In genomic region chr17:49227436-49228261, GRCh38 we compare ENCODE assay signal across 8 cellular contexts. TPM values are rescaled to one million over a fixed set of nuclear protein-coding genes. Genes with fewer than 3 reads are reported as not detected.
A peak's percentile ranks its signal among the peaks of the same experiment; 100 is the strongest.
DNase-seq lines count a peak whose midpoint lies in the region; ATAC-seq and TF ChIP-seq lines count a peak whose summit lies in the region.

No MANE protein-coding gene starts in this region.

- no peaks in the 10 kb centered on the region for H4K20me1 ChIP-seq in GM23338 (replicated peaks; ENCODE audit: insufficient read depth)

- no peak overlapping the region for H2AFZ ChIP-seq in GM23338

- WGBS in lower leg skin, 2 donors: 19 to 21% methylated on average over 5 of the region's 5 CpGs

- no peak overlapping the region for H3K27ac Mint-ChIP-seq in GM23338

- TF ChIP-seq CTCF in AG10803 (conservative IDR thresholded peaks at IDR 0.05; ENCODE audit: low read length) (peak; percentile 88), GM23338 (conservative IDR thresholded peaks at IDR 0.05; ENCODE audit: low read depth in 2 of 2) (peak; percentile 80 to 95), choroid plexus epithelial cell (conservative IDR thresholded peaks at IDR 0.05; ENCODE audit: low read depth, low read length) (peak; percentile 87), lower leg skin (IDR thresholded peaks at IDR 0.05) (peak in 1 of 3 donors; percentile 31)

- no peaks in the 10 kb centered on the region for H3K9me3 Mint-ChIP-seq in GM23338

- H3K4me3 ChIP-seq in AG10803 (ENCODE audit: low read length) (no peak overlapping the region), GM23338 (no peak overlapping the region), choroid plexus epithelial cell (ENCODE audit: low read depth, low read length) (no peak overlapping the region), lower leg skin (ENCODE audit: low read depth, poor library complexity, severe bottlenecking) (no peak overlapping the region)

- H3K27me3 Mint-ChIP-seq in GM23338 (ENCODE audit: insufficient read depth, low read depth, poor library complexity): peaks cover 80% of the 10 kb centered on the region

- DNase-seq in AG10803 (ENCODE audit: low read depth): peak; percentile 58
- peak; percentile 88 for DNase-seq in GM23338 (ENCODE audit: low spot score)
- DNase-seq in NCI-H460 (ENCODE audit: extremely low read depth, low read depth): peak; percentile 54
- DNase-seq in activated CD4-positive, alpha-beta T cell treated with anti-CD3 and anti-CD28 coated beads for 4 hours: peak; percentile 74 to 84
- DNase-seq in choroid plexus epithelial cell (ENCODE audit: low read depth): peak; percentile 77
- DNase-seq in lower leg skin (ENCODE audit: low spot score in 2 of 2): peak; percentile 71 to 95
- peak; percentile 62 to 63 (median 63) for DNase-seq in stimulated activated CD4-positive, alpha-beta T cell treated with anti-CD3 and anti-CD28 coated beads, TNF-alpha, amount 100 ng/mL, for 4 hours (ENCODE audit: low read depth in 3 of 3)

- H3K36me3 Mint-ChIP-seq in GM23338 (ENCODE audit: low read depth): no peaks in the 10 kb centered on the region; the same call in 2 of the 3 replicates

- no peak overlapping the region for H3K4me2 ChIP-seq in GM23338

- H3K27me3 ChIP-seq in GM23338 (ENCODE audit: insufficient read depth): peaks cover 90% of the 10 kb centered on the region

- peaks cover 9% of the 10 kb centered on the region; the same call in 1 of the 2 replicates for H3F3A ChIP-seq in GM23338 (replicated peaks; ENCODE audit: low read depth)

- ATAC-seq in GM23338: peak; percentile 18
- no peak for ATAC-seq in GM21717 (IDR thresholded peaks at IDR 0.05; ENCODE audit: unreplicated experiment)

- no peaks in the 10 kb centered on the region for H3K36me3 ChIP-seq in GM23338 (ENCODE audit: insufficient read depth)

- peaks cover 15% of the 10 kb centered on the region for H3K4me1 Mint-ChIP-seq in GM23338

- no peak overlapping the region; the same call in 2 of the 3 replicates for H3K4me3 Mint-ChIP-seq in GM23338

- H3K4me1 ChIP-seq in GM23338 (ENCODE audit: insufficient read depth): peaks cover 17% of the 10 kb centered on the region

- no peak for TF ChIP-seq POLR2A in lower leg skin (IDR thresholded peaks at IDR 0.05)

- intact Hi-C loops in lower leg skin (cut with DNase I; ENCODE audit: low total_unique reads): loop anchor here (5.0 kb wide), 1 partner anchor 45 kb away; no protein-coding TSS in a partner anchor

- no peaks in the 10 kb centered on the region for H3K79me2 ChIP-seq in GM23338 (replicated peaks; ENCODE audit: insufficient read depth)

- no peak overlapping the region for H3K27ac ChIP-seq in GM23338 (ENCODE audit: low read depth)

- no peaks in the 10 kb centered on the region for H3K9me2 ChIP-seq in GM23338 (ENCODE audit: insufficient read depth)

TF ChIP-seq in GM23338, 12 proteins besides CTCF, POLR2A, EP300 and RAD21:
- TF ChIP-seq CREB1 (CRISPR knock-in tag; IDR thresholded peaks at IDR 0.05; ENCODE audit: low read depth): no peak
- TF ChIP-seq EZH2phosphoT487 (IDR thresholded peaks at IDR 0.05; ENCODE audit: unreplicated experiment): no peak
- TF ChIP-seq ZNF331 (CRISPR knock-in tag; IDR thresholded peaks at IDR 0.05; ENCODE audit: low read depth): no peak
- no peak for TF ChIP-seq EZH2 (IDR thresholded peaks at IDR 0.05; ENCODE audit: low read depth, unreplicated experiment)
- TF ChIP-seq POLR2AphosphoS5 (IDR thresholded peaks at IDR 0.05; ENCODE audit: low read depth): no peak
- TF ChIP-seq STAT1 (IDR thresholded peaks at IDR 0.05; ENCODE audit: unreplicated experiment): no peak
- TF ChIP-seq NANOG (IDR thresholded peaks at IDR 0.05; ENCODE audit: borderline replicate concordance): no peak
- TF ChIP-seq ZNF462 (CRISPR knock-in tag; IDR thresholded peaks at IDR 0.05): no peak

RNA-seq across cellular contexts. Expression of gene PHOSPHO1, which starts 2.9 kb away (rescaled TPM):
- total RNA-seq in GM23338 (2014; rRNA removed; shearing (Covaris generic)): 2.2 and 2.4 TPM in 2 replicates
- polyA plus RNA-seq in GM23338 (2016; fragmentation: Nextera tagmentation; extraction: Ambion mirVana): 0.38 and 0.71 TPM in 2 replicates
- not detected in 2 replicates for total RNA-seq in NCI-H460 (2014; rRNA removed; shearing (Covaris generic))
- polyA plus RNA-seq in NCI-H460 (2014; cell fraction: nucleus; rRNA removed): not detected in 2 replicates
- total RNA-seq in lower leg skin: under 1 TPM in 2 of 4 donors, not detected in 2; 0.34 to 0.36 TPM

RNA-seq across cellular contexts. Expression of gene ABI3, which starts 17.1 kb away (rescaled TPM):
- 1.2 and 3.0 TPM in 2 replicates for total RNA-seq in GM23338 (2014; rRNA removed; shearing (Covaris generic))
- 1.8 and 2.4 TPM in 2 replicates for polyA plus RNA-seq in GM23338 (2016; fragmentation: Nextera tagmentation; extraction: Ambion mirVana)
- total RNA-seq in NCI-H460 (2014; rRNA removed; shearing (Covaris generic)): not detected in 2 replicates
- not detected in 2 replicates for polyA plus RNA-seq in NCI-H460 (2014; cell fraction: nucleus; rRNA removed)
- 1 to 10 TPM; 1.6 to 5.4 (median 4.7) TPM for total RNA-seq in lower leg skin

RNA-seq across cellular contexts. Expression of gene GNGT2, which starts 17.3 kb away (rescaled TPM):
- total RNA-seq in GM23338 (2014; rRNA removed; shearing (Covaris generic)): 0.42 TPM in 1 of 2 replicates, not detected in the other
- polyA plus RNA-seq in GM23338 (2016; fragmentation: Nextera tagmentation; extraction: Ambion mirVana): 0.56 and 1.5 TPM in 2 replicates
- total RNA-seq in NCI-H460 (2014; rRNA removed; shearing (Covaris generic)): not detected in 2 replicates
- polyA plus RNA-seq in NCI-H460 (2014; cell fraction: nucleus; rRNA removed): not detected in 2 replicates
- total RNA-seq in lower leg skin: 1 to 10 TPM in 2 of 4 donors, not detected in 2; 1.1 to 1.7 TPM
